ENCODE assay signal across 21 cellular contexts in the genomic region with DNA sequence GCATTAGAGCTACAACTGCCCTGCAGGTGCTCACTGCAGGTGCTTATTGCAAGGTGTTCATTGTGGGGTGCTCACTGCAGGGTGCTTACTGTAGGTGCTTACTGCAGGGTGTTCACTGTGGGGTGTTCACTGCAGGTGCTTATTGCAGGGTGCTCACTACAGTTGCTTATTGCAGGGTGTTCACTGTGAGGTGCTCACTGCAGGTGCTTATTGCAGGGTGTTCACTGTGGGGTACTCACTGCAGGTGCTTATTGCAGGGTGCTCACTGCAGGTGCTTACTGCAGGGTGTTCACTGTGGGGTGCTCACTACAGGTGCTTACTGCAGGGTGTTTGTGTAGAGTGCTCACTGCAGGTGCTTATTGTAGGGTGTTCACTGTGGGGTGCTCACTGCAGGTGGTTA. TPM values are rescaled to one million over a fixed set of nuclear protein-coding genes. Genes with fewer than 3 reads are reported as not detected.
DNase-seq lines count a peak whose midpoint lies in the region.
"Had no signal": no experiment of that assay in that cellular context is flagged by ENCODE, and none has a peak within 500 bp of the region (broad histone marks: within the 10 kb centered on the region; RNA-seq: fewer than 3 reads in every experiment).

No MANE protein-coding gene starts in this region.

- H3K14ac ChIP-seq in trophoblast cell (ENCODE audit: low read length), result no peak overlapping the region

- H3K4me1 ChIP-seq in CD8-positive, alpha-beta memory T cell (ENCODE audit: insufficient read depth, low read length), result no peaks in the 10 kb centered on the region
- H3K4me1 ChIP-seq in trophoblast cell (ENCODE audit: control insufficient read depth in 1 of 2, insufficient read depth in 2 of 2, low read length in 2 of 2), result no peaks in the 10 kb centered on the region
- H3K4me1 ChIP-seq: Peyer's patch had no signal

- no peak overlapping the region for H3K4me2 ChIP-seq in trophoblast cell (ENCODE audit: low read length)

- CTCF ChIA-PET in activated CD4-positive, alpha-beta T cell treated with anti-CD3 and anti-CD28 coated beads, Interleukin-2, amount 10 ng/mL, durations not matched to agents 7 days and 5 days (lab: Charles Lee), result no interaction called here
- CTCF ChIA-PET in CD8-positive, alpha-beta memory T cell (lab: Charles Lee), result no interaction called here

- H3K79me2 ChIP-seq in trophoblast cell (ENCODE audit: control insufficient read depth, insufficient read depth, low read length, poor library complexity), result no peaks in the 10 kb centered on the region

- DNase-seq in activated CD4-positive, alpha-beta T cell treated with anti-CD3 and anti-CD28 coated beads, Interleukin-2, amount 10 ng/mL, durations not matched to agents 7 days and 5 days, result peak; percentile 3
- no peak for DNase-seq in activated CD4-positive, alpha-beta T cell treated with anti-CD3 and anti-CD28 coated beads for 1 hour
- DNase-seq in CD8-positive, alpha-beta memory T cell, result peak in 1 of 5 donors; percentile 10
- peak; percentile 24 for DNase-seq in ecto neural progenitor cell (ENCODE audit: low spot score)
- DNase-seq in trophoblast cell, result no peak
- no peak for DNase-seq in HCEC 1CT
- DNase-seq in NCI-H128 (lab: John Stamatoyannopoulos, UW; ENCODE audit: unreplicated experiment), result no peak
- no peak for DNase-seq in AG20443 (ENCODE audit: low spot score)
- DNase-seq: AML-193, DMS 273 treated with DMSO at 0.1 percent for 48 hours, DMS79 treated with DMSO at 0.1 percent for 48 hours, H7, NCI-H1105, NCI-H2029 treated with DMSO at 0.1 percent for 48 hours, NCI-H345, NCI-H82, Peyer's patch had no signal

- H4K12ac ChIP-seq in trophoblast cell (ENCODE audit: low read depth, low read length), result no peak overlapping the region

- H2BK5ac ChIP-seq in trophoblast cell (ENCODE audit: low read depth, low read length, poor library complexity), result no peak overlapping the region

- H3K9me3 ChIP-seq in CD8-positive, alpha-beta memory T cell (ENCODE audit: low read length), result no peaks in the 10 kb centered on the region
- H3K9me3 ChIP-seq in trophoblast cell (ENCODE audit: insufficient read depth, low read depth, low read length), result no peaks in the 10 kb centered on the region
- H3K9me3 ChIP-seq: Peyer's patch had no signal

- POLR2A ChIA-PET in activated CD4-positive, alpha-beta T cell treated with anti-CD3 and anti-CD28 coated beads, Interleukin-2, amount 10 ng/mL, durations not matched to agents 7 days and 5 days (lab: Charles Lee), result no interaction called here
- POLR2A ChIA-PET in CD8-positive, alpha-beta memory T cell (lab: Charles Lee), result no interaction called here

- no peak overlapping the region for H2AK5ac ChIP-seq in trophoblast cell (ENCODE audit: low read length)

- H3K79me1 ChIP-seq in trophoblast cell (ENCODE audit: low read length), result no peaks in the 10 kb centered on the region

- H2BK12ac ChIP-seq in trophoblast cell (ENCODE audit: low read length), result no peak overlapping the region

- peaks cover 62% of the 10 kb centered on the region for H3K36me3 Mint-ChIP-seq in activated CD4-positive, alpha-beta T cell treated with anti-CD3 and anti-CD28 coated beads, Interleukin-2, amount 10 ng/mL, durations not matched to agents 7 days and 5 days (ENCODE audit: low read depth)
- peaks cover 41 to 96% (median 45%) of the 10 kb centered on the region in 3 donors for H3K36me3 Mint-ChIP-seq in CD8-positive, alpha-beta memory T cell

- H3K4me3 ChIP-seq in CD8-positive, alpha-beta memory T cell (ENCODE audit: low read length), result no peak overlapping the region
- H3K4me3 ChIP-seq in trophoblast cell (ENCODE audit: low read depth, low read length), result peak overlapping the region; percentile 1
- H3K4me3 ChIP-seq: GM12878, Peyer's patch had no signal

- no peak overlapping the region for H4K8ac ChIP-seq in trophoblast cell (ENCODE audit: low read depth, low read length)

- no peak overlapping the region for H3K9ac ChIP-seq in trophoblast cell (ENCODE audit: low read length)

- H3K18ac ChIP-seq in trophoblast cell (ENCODE audit: low read length), result no peak overlapping the region

- H2BK120ac ChIP-seq in trophoblast cell (ENCODE audit: insufficient read depth, low read length, poor library complexity), result no peak overlapping the region

- H2AFZ ChIP-seq in trophoblast cell (ENCODE audit: insufficient read depth, low read length, poor library complexity), result no peak overlapping the region

- H3K4ac ChIP-seq in trophoblast cell (ENCODE audit: low read depth, low read length), result no peak overlapping the region

- peaks cover 66% of the 10 kb centered on the region for H3K36me3 ChIP-seq in CD8-positive, alpha-beta memory T cell (ENCODE audit: insufficient read depth, low read length)
- peaks cover 31 to 40% of the 10 kb centered on the region in 2 experiments for H3K36me3 ChIP-seq in trophoblast cell (ENCODE audit: control insufficient read depth in 1 of 2, insufficient read depth in 2 of 2, low read length in 2 of 2)

- no peak overlapping the region for H4K91ac ChIP-seq in trophoblast cell (ENCODE audit: low read depth, low read length)

- H3K4me1 Mint-ChIP-seq in activated CD4-positive, alpha-beta T cell treated with anti-CD3 and anti-CD28 coated beads, Interleukin-2, amount 10 ng/mL, durations not matched to agents 7 days and 5 days, result no peaks in the 10 kb centered on the region
- H3K4me1 Mint-ChIP-seq in CD8-positive, alpha-beta memory T cell, result peaks cover 44 to 53% (median 52%) of the 10 kb centered on the region in 3 donors
- H3K4me1 Mint-ChIP-seq: IgD-negative memory B cell had no signal

- H3K27me3 Mint-ChIP-seq in activated CD4-positive, alpha-beta T cell treated with anti-CD3 and anti-CD28 coated beads, Interleukin-2, amount 10 ng/mL, durations not matched to agents 7 days and 5 days, result no peaks in the 10 kb centered on the region
- no peaks in the 10 kb centered on the region for H3K27me3 Mint-ChIP-seq in CD8-positive, alpha-beta memory T cell
- H3K27me3 Mint-ChIP-seq: IgD-negative memory B cell had no signal

- H3K27me3 ChIP-seq in CD8-positive, alpha-beta memory T cell (ENCODE audit: insufficient read depth, low read length, poor library complexity, severe bottlenecking), result no peaks in the 10 kb centered on the region
- no peaks in the 10 kb centered on the region for H3K27me3 ChIP-seq in trophoblast cell (ENCODE audit: insufficient read depth, low read length)
- H3K27me3 ChIP-seq: Peyer's patch had no signal

- peaks cover 11% of the 10 kb centered on the region for H3K9me3 Mint-ChIP-seq in activated CD4-positive, alpha-beta T cell treated with anti-CD3 and anti-CD28 coated beads, Interleukin-2, amount 10 ng/mL, durations not matched to agents 7 days and 5 days
- H3K9me3 Mint-ChIP-seq in CD8-positive, alpha-beta memory T cell, result peaks cover 4 to 11% (median 5%) of the 10 kb centered on the region in 5 donors

- H3K27ac Mint-ChIP-seq in activated CD4-positive, alpha-beta T cell treated with anti-CD3 and anti-CD28 coated beads, Interleukin-2, amount 10 ng/mL, durations not matched to agents 7 days and 5 days, result no peak overlapping the region
- peak overlapping the region in 5 of 8 donors; percentile 17 to 88 (median 51) for H3K27ac Mint-ChIP-seq in CD8-positive, alpha-beta memory T cell
- H3K27ac Mint-ChIP-seq: IgD-negative memory B cell had no signal

- H3K4me3 Mint-ChIP-seq in activated CD4-positive, alpha-beta T cell treated with anti-CD3 and anti-CD28 coated beads, Interleukin-2, amount 10 ng/mL, durations not matched to agents 7 days and 5 days, result no peak overlapping the region
- no peak overlapping the region for H3K4me3 Mint-ChIP-seq in CD8-positive, alpha-beta memory T cell
- H3K4me3 Mint-ChIP-seq: IgD-negative memory B cell had no signal

- H3K27ac ChIP-seq in CD8-positive, alpha-beta memory T cell (ENCODE audit: low read depth, low read length), result no peak overlapping the region
- no peak overlapping the region for H3K27ac ChIP-seq in trophoblast cell (ENCODE audit: low read depth, low read length)
- H3K27ac ChIP-seq: 22Rv1, Peyer's patch had no signal

- H3K23ac ChIP-seq in trophoblast cell (ENCODE audit: low read length), result no peak overlapping the region

RNA-seq across cellular contexts. Expression of a gene that starts 20.8 kb away (rescaled TPM):
- 10 to 100 TPM; 38.7 to 41.3 TPM for total RNA-seq in activated CD4-positive, alpha-beta T cell treated with anti-CD3 and anti-CD28 coated beads, Interleukin-2, amount 10 ng/mL, durations not matched to agents 7 days and 5 days
- 10 to 100 TPM; 82.5 to 83.6 TPM for total RNA-seq in CD8-positive, alpha-beta memory T cell
- 228 TPM for polyA plus RNA-seq in CD8-positive, alpha-beta memory T cell
- 60.5 and 62.0 TPM in 2 replicates for polyA plus RNA-seq in trophoblast cell (2013)

RNA-seq across cellular contexts. Expression of a gene that starts 22.6 kb away (rescaled TPM):
- 10 to 100 TPM; 25.9 to 26.7 TPM for total RNA-seq in activated CD4-positive, alpha-beta T cell treated with anti-CD3 and anti-CD28 coated beads, Interleukin-2, amount 10 ng/mL, durations not matched to agents 7 days and 5 days
- 100 to 1,000 TPM; 124 to 131 TPM for total RNA-seq in CD8-positive, alpha-beta memory T cell
- polyA plus RNA-seq in CD8-positive, alpha-beta memory T cell, result 889 TPM
- polyA plus RNA-seq in trophoblast cell (2013), result 0.74 and 0.86 TPM in 2 replicates
- total RNA-seq: GM12878, H7, OCI-LY7 had no signal

Comparison
In these comparisons a context has a peak if more than half of its experiments do, and no peak if none do; other contexts are left out.
1. DNase-seq: peak in activated CD4-positive, alpha-beta T cell treated with anti-CD3 and anti-CD28 coated beads, Interleukin-2, amount 10 ng/mL, durations not matched to agents 7 days and 5 days (single experiment) and ecto neural progenitor cell (single experiment); none in activated CD4-positive, alpha-beta T cell treated with anti-CD3 and anti-CD28 coated beads for 1 hour (single experiment), trophoblast cell (0 of 2), HCEC 1CT (single experiment), NCI-H128 (single experiment) and AG20443 (single experiment).
2. RNA of a gene that starts 22.6 kb away (total RNA-seq): 124 to 131 TPM in CD8-positive, alpha-beta memory T cell; 25.9 to 26.7 TPM in activated CD4-positive, alpha-beta T cell treated with anti-CD3 and anti-CD28 coated beads, Interleukin-2, amount 10 ng/mL, durations not matched to agents 7 days and 5 days; every median in the first group is over 4 times any median in the second.